Comparison of ENCODE assay signal across 18 cellular contexts in genomic region chr6:147055821-147056392, GRCh38.
DNase-seq lines count a peak whose midpoint lies in the region; ATAC-seq and TF ChIP-seq lines count a peak whose summit lies in the region.
"Had no signal": no experiment of that assay in that cellular context is flagged by ENCODE, and none has a peak within 500 bp of the region (broad histone marks: within the 10 kb centered on the region; RNA-seq: fewer than 3 reads in every experiment).

No MANE protein-coding gene starts in this region.

- H3K4me1 Mint-ChIP-seq in activated CD4-positive, alpha-beta T cell treated with anti-CD3 and anti-CD28 coated beads, Interleukin-2, amount 10 ng/mL, durations not matched to agents 24 days and 14 days: no peaks in the 10 kb centered on the region
- peaks cover 15% of the 10 kb centered on the region for H3K4me1 Mint-ChIP-seq in brain
- H3K4me1 Mint-ChIP-seq: memory B cell had no signal

- no peak for DNase-seq in activated CD4-positive, alpha-beta T cell treated with anti-CD3 and anti-CD28 coated beads, Interleukin-2, amount 10 ng/mL, durations not matched to agents 24 days and 14 days
- no peak for DNase-seq in activated CD4-positive, alpha-beta T cell treated with anti-CD3 and anti-CD28 coated beads, Interleukin-2, amount 50 U/mL, for 1 hour
- peak; percentile 72 for DNase-seq in NCI-H69 (lab: John Stamatoyannopoulos, UW)
- DNase-seq in putamen (ENCODE audit: low spot score): peak; percentile 39
- no peak for DNase-seq in midbrain (lab: John Stamatoyannopoulos, UW)
- DNase-seq: activated CD4-positive, alpha-beta T cell treated with anti-CD3 and anti-CD28 coated beads, Interleukin-2, amount 50 U/mL, for 4 hours; DMS79; effector memory CD8-positive, alpha-beta T cell; NCI-H1930; SK-N-SH; stimulated activated CD4-positive, alpha-beta T cell treated with anti-CD3 and anti-CD28 coated beads, Interleukin-1b, Interleukin-23, amount 100 ng/mL, for 48 hours; WERI-Rb-1 had no signal

- no peak overlapping the region for H3K4me3 Mint-ChIP-seq in activated CD4-positive, alpha-beta T cell treated with anti-CD3 and anti-CD28 coated beads, Interleukin-2, amount 10 ng/mL, durations not matched to agents 24 days and 14 days
- H3K4me3 Mint-ChIP-seq in brain: peak overlapping the region in 1 of 5 experiments; percentile 46
- H3K4me3 Mint-ChIP-seq: effector memory CD8-positive, alpha-beta T cell; memory B cell had no signal

- TF ChIP-seq CTCF in brain (conservative IDR thresholded peaks at IDR 0.05): no peak

- no peaks in the 10 kb centered on the region for H3K9me3 Mint-ChIP-seq in activated CD4-positive, alpha-beta T cell treated with anti-CD3 and anti-CD28 coated beads, Interleukin-2, amount 10 ng/mL, durations not matched to agents 24 days and 14 days
- peaks cover 0 to 3% (median 0%) of the 10 kb centered on the region in 5 experiments for H3K9me3 Mint-ChIP-seq in brain
- H3K9me3 Mint-ChIP-seq: effector memory CD8-positive, alpha-beta T cell; memory B cell had no signal

- no peaks in the 10 kb centered on the region for H3K36me3 Mint-ChIP-seq in activated CD4-positive, alpha-beta T cell treated with anti-CD3 and anti-CD28 coated beads, Interleukin-2, amount 10 ng/mL, durations not matched to agents 24 days and 14 days (ENCODE audit: low read depth)
- H3K36me3 Mint-ChIP-seq in brain: no peaks in the 10 kb centered on the region
- H3K36me3 Mint-ChIP-seq: memory B cell had no signal

- peaks cover 5% of the 10 kb centered on the region for H3K27me3 Mint-ChIP-seq in activated CD4-positive, alpha-beta T cell treated with anti-CD3 and anti-CD28 coated beads, Interleukin-2, amount 10 ng/mL, durations not matched to agents 24 days and 14 days
- no peaks in the 10 kb centered on the region for H3K27me3 Mint-ChIP-seq in brain

- peak overlapping the region; percentile 27 for H3K27ac Mint-ChIP-seq in activated CD4-positive, alpha-beta T cell treated with anti-CD3 and anti-CD28 coated beads, Interleukin-2, amount 10 ng/mL, durations not matched to agents 24 days and 14 days
- H3K27ac Mint-ChIP-seq in brain: peak overlapping the region in 3 of 5 experiments; percentile 20 to 87 (median 58)
- H3K27ac Mint-ChIP-seq: effector memory CD8-positive, alpha-beta T cell; memory B cell had no signal

- ATAC-seq in HG03342 (IDR thresholded peaks at IDR 0.05; ENCODE audit: unreplicated experiment) (no peak), GM19328 (IDR thresholded peaks at IDR 0.05; ENCODE audit: unreplicated experiment) (no peak)
- ATAC-seq: body of pancreas; effector memory CD8-positive, alpha-beta T cell; esophagus mucosa had no signal

- intact Hi-C loops in activated CD4-positive, alpha-beta T cell treated with anti-CD3 and anti-CD28 coated beads, Interleukin-2, amount 10 ng/mL, durations not matched to agents 24 days and 14 days (cut with micrococcal nuclease): no loop called here

Comparison
In these comparisons a context has a peak if more than half of its experiments do, and no peak if none do; other contexts are left out.
1. DNase-seq: peak in NCI-H69 (single experiment) and putamen (single experiment); none in activated CD4-positive, alpha-beta T cell treated with anti-CD3 and anti-CD28 coated beads, Interleukin-2, amount 10 ng/mL, durations not matched to agents 24 days and 14 days (single experiment), activated CD4-positive, alpha-beta T cell treated with anti-CD3 and anti-CD28 coated beads, Interleukin-2, amount 50 U/mL, for 1 hour (single experiment) and midbrain (single experiment).